Comparison of ENCODE assay signal across 23 cellular contexts in genomic region chr16:56945847-56946527, GRCh38. TPM values are rescaled to one million over a fixed set of nuclear protein-coding genes. Genes with fewer than 3 reads are reported as not detected.
A peak's percentile ranks its signal among the peaks of the same experiment; 100 is the strongest.
DNase-seq lines count a peak whose midpoint lies in the region; ATAC-seq, FAIRE-seq and TF ChIP-seq lines count a peak whose summit lies in the region.
"Had no signal": no experiment of that assay in that cellular context is flagged by ENCODE, and none has a peak within 500 bp of the region (broad histone marks: within the 10 kb centered on the region; RNA-seq: fewer than 3 reads in every experiment).

No MANE protein-coding gene starts in this region.

- H3K27ac ChIP-seq in OCI-LY7 (ENCODE audit: low read depth, low read length, poor library complexity, severe bottlenecking) (peak overlapping the region; percentile 19), epithelial cell of prostate (peak overlapping the region; percentile 5), sigmoid colon (no peak overlapping the region), small intestine (ENCODE audit: low read depth in 1 of 2, low read length in 1 of 2) (no peak overlapping the region)
- H3K27ac ChIP-seq: foreskin keratinocyte had no signal

- BruUV-seq in OCI-LY7 (replicated peaks; lab: Mats Ljungman, UMichigan): no TSS peak

- no peaks in the 10 kb centered on the region for H3K9me2 ChIP-seq in OCI-LY7 (ENCODE audit: insufficient read depth, low read length)

- peaks cover 10% of the 10 kb centered on the region; the same call in 1 of the 2 replicates for H3K79me2 ChIP-seq in OCI-LY7 (ENCODE audit: insufficient read depth, low read depth, low read length)

- H3K4me1 ChIP-seq in OCI-LY7 (ENCODE audit: insufficient read depth, low read length, poor library complexity, severe bottlenecking) (peaks cover 32% of the 10 kb centered on the region), sigmoid colon (no peaks in the 10 kb centered on the region), small intestine (ENCODE audit: control insufficient read depth in 2 of 2, insufficient read depth in 1 of 2, low read depth in 1 of 2, low read length in 1 of 2) (no peaks in the 10 kb centered on the region)
- H3K4me1 ChIP-seq: BE2C had no signal

- no peak for ATAC-seq in GM21381 (IDR thresholded peaks at IDR 0.05; ENCODE audit: unreplicated experiment)

- peaks cover 41% of the 10 kb centered on the region for H3K4me1 Mint-ChIP-seq in activated CD4-positive, alpha-beta T cell treated with anti-CD3 and anti-CD28 coated beads, Interleukin-2, amount 10 ng/mL, durations not matched to agents 24 days and 14 days

- no peak for TF ChIP-seq POLR2A in sigmoid colon (IDR thresholded peaks at IDR 0.05)

- POLR2A ChIA-PET in OCI-LY7 (lab: Charles Lee): interaction anchor here (0.7 to 1.8 kb wide), 3 partner anchors 9 to 62 kb away, joined by 3 to 7 read pairs (median 4); no protein-coding TSS in a partner anchor

- no peaks in the 10 kb centered on the region for H3K9me3 Mint-ChIP-seq in activated CD4-positive, alpha-beta T cell treated with anti-CD3 and anti-CD28 coated beads, Interleukin-2, amount 10 ng/mL, durations not matched to agents 24 days and 14 days
- H3K9me3 Mint-ChIP-seq: natural killer cell had no signal

- DNase-seq in activated CD4-positive, alpha-beta T cell treated with anti-CD3 and anti-CD28 coated beads, Interleukin-2, amount 10 ng/mL, durations not matched to agents 24 days and 14 days: no peak
- DNase-seq in activated CD4-positive, alpha-beta T cell treated with anti-CD3 and anti-CD28 coated beads, Interleukin-2, amount 50 U/mL, for 4 hours: no peak
- DNase-seq in OCI-LY7 (ENCODE audit: low spot score): no peak
- no peak for DNase-seq in epithelial cell of prostate (ENCODE audit: low read depth, low spot score)
- DNase-seq in sigmoid colon: peak; percentile 29
- no peak for DNase-seq in small intestine
- DNase-seq in GM13977 (ENCODE audit: low spot score): no peak
- DNase-seq: activated CD4-positive, alpha-beta T cell treated with anti-CD3 and anti-CD28 coated beads for 1 hour; activated naive CD4-positive, alpha-beta T cell; BE2C; dermis blood vessel endothelial cell; hippocampal formation; islet precursor cell; mesendoderm; natural killer cell; NCI-H1930; NK-92 treated with Interleukin-12 subunit alpha and Interleukin-12 subunit beta, amount 100 ng/mL, for 24 hours had no signal

- H3K9me3 ChIP-seq in OCI-LY7 (ENCODE audit: low read length): no peaks in the 10 kb centered on the region
- H3K9me3 ChIP-seq in sigmoid colon: no peaks in the 10 kb centered on the region
- no peaks in the 10 kb centered on the region for H3K9me3 ChIP-seq in small intestine (ENCODE audit: control insufficient read depth, low read depth)
- H3K9me3 ChIP-seq: BE2C, prostate gland had no signal

- peak overlapping the region; percentile 37 for H3K27ac Mint-ChIP-seq in activated CD4-positive, alpha-beta T cell treated with anti-CD3 and anti-CD28 coated beads, Interleukin-2, amount 10 ng/mL, durations not matched to agents 24 days and 14 days

- FAIRE-seq in small intestine (lab: Jason Lieb, UNC): no peak

- TF ChIP-seq EP300 in sigmoid colon (IDR thresholded peaks at IDR 0.05): no peak

- H3K27me3 ChIP-seq in sigmoid colon (no peaks in the 10 kb centered on the region), small intestine (ENCODE audit: control insufficient read depth in 2 of 2, insufficient read depth in 2 of 2, low read length in 2 of 2) (no peaks in the 10 kb centered on the region)
- H3K27me3 ChIP-seq: BE2C, foreskin keratinocyte had no signal

- CTCF ChIA-PET in OCI-LY7 (lab: Charles Lee; ENCODE audit: unreplicated experiment): no interaction called here

- no peak overlapping the region for H3K4me3 ChIP-seq in OCI-LY7 (ENCODE audit: low read depth, low read length, poor library complexity, severe bottlenecking)
- H3K4me3 ChIP-seq in sigmoid colon: no peak overlapping the region
- H3K4me3 ChIP-seq in small intestine (ENCODE audit: low read depth in 1 of 2, low read length in 2 of 2): no peak overlapping the region
- H3K4me3 ChIP-seq: prostate gland had no signal

- peaks cover 74% of the 10 kb centered on the region for H3K36me3 ChIP-seq in OCI-LY7 (ENCODE audit: insufficient read depth, low read length)
- peaks cover 42 to 64% (median 46%) of the 10 kb centered on the region in 4 donors for H3K36me3 ChIP-seq in sigmoid colon
- peaks cover 19 to 22% of the 10 kb centered on the region in 2 donors for H3K36me3 ChIP-seq in small intestine (ENCODE audit: control insufficient read depth in 2 of 2, insufficient read depth in 2 of 2, low read length in 2 of 2)

- H2AFZ ChIP-seq in OCI-LY7 (ENCODE audit: low read length): no peak overlapping the region

- intact Hi-C loops in activated CD4-positive, alpha-beta T cell treated with anti-CD3 and anti-CD28 coated beads, Interleukin-2, amount 10 ng/mL, durations not matched to agents 24 days and 14 days (cut with micrococcal nuclease): loop anchor here (1.0 to 2.0 kb wide), 5 partner anchors 11 to 97 kb away; no protein-coding TSS in a partner anchor
- intact Hi-C loops in OCI-LY7 (cut with micrococcal nuclease; ENCODE audit: unreplicated experiment): no loop called here
- intact Hi-C loops in sigmoid colon (cut with DNase I): no loop called here

- H3K4me3 Mint-ChIP-seq in activated CD4-positive, alpha-beta T cell treated with anti-CD3 and anti-CD28 coated beads, Interleukin-2, amount 10 ng/mL, durations not matched to agents 24 days and 14 days: no peak overlapping the region
- H3K4me3 Mint-ChIP-seq: brain, natural killer cell had no signal

- H4K20me1 ChIP-seq in OCI-LY7 (ENCODE audit: insufficient read depth, low read length): peaks cover 2% of the 10 kb centered on the region; the same call in 1 of the 2 replicates

- in situ Hi-C loops in GM13977 (cut with MboI; ENCODE audit: low pct_unique_long_range_greater_than_20kb, low sequenced_read_pairs, unreplicated experiment): no loop called here

- TF ChIP-seq CTCF in OCI-LY7 (conservative IDR thresholded peaks at IDR 0.05; ENCODE audit: low read length) (no peak), sigmoid colon (IDR thresholded peaks at IDR 0.05) (no peak), GM13977 (IDR thresholded peaks at IDR 0.05; ENCODE audit: extremely low read depth, insufficient read depth, missing control alignments) (no peak)

- 84 to 86% methylated on average over 12 of the region's 12 CpGs for WGBS in sigmoid colon, 2 donors
- WGBS in small intestine, 3 donors: 83% methylated on average over 12 of the region's 12 CpGs

- H3K36me3 Mint-ChIP-seq in activated CD4-positive, alpha-beta T cell treated with anti-CD3 and anti-CD28 coated beads, Interleukin-2, amount 10 ng/mL, durations not matched to agents 24 days and 14 days (ENCODE audit: low read depth): peaks cover 43% of the 10 kb centered on the region
- H3K36me3 Mint-ChIP-seq: natural killer cell had no signal

- H3K27me3 Mint-ChIP-seq in activated CD4-positive, alpha-beta T cell treated with anti-CD3 and anti-CD28 coated beads, Interleukin-2, amount 10 ng/mL, durations not matched to agents 24 days and 14 days: no peaks in the 10 kb centered on the region
- H3K27me3 Mint-ChIP-seq: brain had no signal

- no peak overlapping the region for H3K4me2 ChIP-seq in OCI-LY7 (ENCODE audit: low read length)

RNA-seq across cellular contexts. Expression of gene HERPUD1, which starts 14.0 kb away (rescaled TPM):
- total RNA-seq in activated CD4-positive, alpha-beta T cell treated with anti-CD3 and anti-CD28 coated beads, Interleukin-2, amount 10 ng/mL, durations not matched to agents 24 days and 14 days: 155 and 164 TPM in 2 replicates
- total RNA-seq in OCI-LY7 (2014; rRNA removed; shearing (Covaris generic)): 121 and 140 TPM in 2 replicates
- total RNA-seq in OCI-LY7 (2022): 294 and 342 TPM in 2 replicates
- total RNA-seq in sigmoid colon: 10 to 100 TPM; 63.1 to 93.1 (median 73.1) TPM
- 100 to 1,000 TPM in 1 of 3 donors, 10 to 100 TPM in 2; 54.1 to 119 (median 59.2) TPM for polyA plus RNA-seq in sigmoid colon
- polyA plus RNA-seq in small intestine: 100 to 1,000 TPM in 1 of 3 donors, 10 to 100 TPM in 2; 25.9 to 126 (median 68.1) TPM

RNA-seq across cellular contexts. Expression of gene CETP, which starts 15.8 kb away (rescaled TPM):
- not detected in 2 replicates for total RNA-seq in activated CD4-positive, alpha-beta T cell treated with anti-CD3 and anti-CD28 coated beads, Interleukin-2, amount 10 ng/mL, durations not matched to agents 24 days and 14 days
- 0.54 and 0.67 TPM in 2 replicates for total RNA-seq in OCI-LY7 (2014; rRNA removed; shearing (Covaris generic))
- total RNA-seq in OCI-LY7 (2022) (0.41 and 0.65 TPM in 2 replicates), sigmoid colon (under 1 TPM in 2 of 4 donors, not detected in 2; 0.36 to 0.55 TPM)
- polyA plus RNA-seq in sigmoid colon (1 to 10 TPM in 2 of 3 donors, not detected in 1; 1.2 to 2.1 TPM), small intestine (1 to 10 TPM in 1 of 3 donors, under 1 TPM in 1, not detected in 1; 0.34 to 1.6 TPM)
- total RNA-seq: A172, Daoy, foreskin keratinocyte had no signal
- polyA plus RNA-seq: foreskin keratinocyte had no signal

RNA-seq across cellular contexts. Expression of gene NLRC5, which starts 43.4 kb away (rescaled TPM):
- total RNA-seq in activated CD4-positive, alpha-beta T cell treated with anti-CD3 and anti-CD28 coated beads, Interleukin-2, amount 10 ng/mL, durations not matched to agents 24 days and 14 days: 208 and 214 TPM in 2 replicates
- 156 and 199 TPM in 2 replicates for total RNA-seq in OCI-LY7 (2014; rRNA removed; shearing (Covaris generic))
- total RNA-seq in OCI-LY7 (2022): 305 and 310 TPM in 2 replicates
- 10 to 100 TPM in 3 of 4 donors, 1 to 10 TPM in 1; 9.5 to 37.7 (median 16.0) TPM for total RNA-seq in sigmoid colon
- 100 to 1,000 TPM in 1 of 3 donors, 10 to 100 TPM in 2; 13.8 to 119 (median 24.0) TPM for polyA plus RNA-seq in sigmoid colon
- 10 to 100 TPM in 2 of 3 donors, 1 to 10 TPM in 1; 6.3 to 29.2 (median 25.4) TPM for polyA plus RNA-seq in small intestine

Comparison
In these comparisons a context has a peak if more than half of its experiments do, and no peak if none do; other contexts are left out.
1. H3K27ac ChIP-seq: peak in OCI-LY7 (single experiment) and epithelial cell of prostate (single experiment); none in sigmoid colon (0 of 4) and small intestine (0 of 2).